In genomic region chr1:110004583-110004982, GRCh38 we compare ENCODE assay signal across 9 cellular contexts. TPM values are rescaled to one million over a fixed set of nuclear protein-coding genes. Genes with fewer than 3 reads are reported as not detected.
DNase-seq lines count a peak whose midpoint lies in the region; ATAC-seq, FAIRE-seq and TF ChIP-seq lines count a peak whose summit lies in the region.
"Had no signal": no experiment of that assay in that cellular context is flagged by ENCODE, and none has a peak within 500 bp of the region (broad histone marks: within the 10 kb centered on the region; RNA-seq: fewer than 3 reads in every experiment).

No MANE protein-coding gene starts in this region.

- no peaks in the 10 kb centered on the region for H3K27me3 Mint-ChIP-seq in activated CD8-positive, alpha-beta T cell treated with anti-CD3 and anti-CD28 coated beads for 36 hours
- no peaks in the 10 kb centered on the region for H3K27me3 Mint-ChIP-seq in activated CD8-positive, alpha-beta T cell treated with anti-CD3 and anti-CD28 coated beads, Interleukin-2, amount 10 ng/mL, durations not matched to agents 7 days and 5 days (ENCODE audit: low read depth)

- peak overlapping the region; percentile 61 for H3K27ac Mint-ChIP-seq in activated CD8-positive, alpha-beta T cell treated with anti-CD3 and anti-CD28 coated beads for 36 hours
- H3K27ac Mint-ChIP-seq in activated CD8-positive, alpha-beta T cell treated with anti-CD3 and anti-CD28 coated beads, Interleukin-2, amount 10 ng/mL, durations not matched to agents 7 days and 5 days, result no peak overlapping the region

- TF ChIP-seq POLR2A in suprapubic skin (IDR thresholded peaks at IDR 0.05), result no peak

- H3K4me3 Mint-ChIP-seq in activated CD8-positive, alpha-beta T cell treated with anti-CD3 and anti-CD28 coated beads for 36 hours, result no peak overlapping the region
- no peak overlapping the region for H3K4me3 Mint-ChIP-seq in activated CD8-positive, alpha-beta T cell treated with anti-CD3 and anti-CD28 coated beads, Interleukin-2, amount 10 ng/mL, durations not matched to agents 7 days and 5 days

- H3K36me3 Mint-ChIP-seq in activated CD8-positive, alpha-beta T cell treated with anti-CD3 and anti-CD28 coated beads for 36 hours (ENCODE audit: low read depth), result peaks cover 13% of the 10 kb centered on the region
- H3K36me3 Mint-ChIP-seq in activated CD8-positive, alpha-beta T cell treated with anti-CD3 and anti-CD28 coated beads, Interleukin-2, amount 10 ng/mL, durations not matched to agents 7 days and 5 days (ENCODE audit: low read depth), result peaks cover 17% of the 10 kb centered on the region

- no peak for TF ChIP-seq CTCF in activated CD8-positive, alpha-beta T cell treated with anti-CD3 and anti-CD28 coated beads for 36 hours (IDR thresholded peaks at IDR 0.05)
- TF ChIP-seq CTCF in keratinocyte (optimal IDR thresholded peaks at IDR 0.05 in 1 of 3, IDR thresholded peaks at IDR 0.05 in 1 of 3, conservative IDR thresholded peaks at IDR 0.05 in 1 of 3; ENCODE audit: extremely low read depth in 1 of 3, insufficient read depth in 2 of 3, low read length in 3 of 3) (no peak), suprapubic skin (IDR thresholded peaks at IDR 0.05) (no peak)

- dilution Hi-C loops in keratinocyte (cut with MboI; ENCODE audit: extremely low pct_ligation_motif_present, low sequenced_read_pairs), result no loop called here

- peak overlapping the region; percentile 62 for H3K9ac ChIP-seq in adipocyte (ENCODE audit: low read length)
- H3K9ac ChIP-seq in keratinocyte (ENCODE audit: control insufficient read depth, extremely low read depth, insufficient read depth, low read length), result peak overlapping the region; percentile 59

- peaks cover 26% of the 10 kb centered on the region for H3K4me1 Mint-ChIP-seq in activated CD8-positive, alpha-beta T cell treated with anti-CD3 and anti-CD28 coated beads for 36 hours (ENCODE audit: low read depth)
- peaks cover 17% of the 10 kb centered on the region for H3K4me1 Mint-ChIP-seq in activated CD8-positive, alpha-beta T cell treated with anti-CD3 and anti-CD28 coated beads, Interleukin-2, amount 10 ng/mL, durations not matched to agents 7 days and 5 days (ENCODE audit: low read depth)

- no peak for DNase-seq in activated CD8-positive, alpha-beta T cell treated with anti-CD3 and anti-CD28 coated beads for 36 hours
- DNase-seq in activated CD8-positive, alpha-beta T cell treated with anti-CD3 and anti-CD28 coated beads, Interleukin-2, amount 10 ng/mL, durations not matched to agents 7 days and 5 days, result no peak
- DNase-seq in adipocyte (ENCODE audit: low read depth) (no peak), keratinocyte (ENCODE audit: low read depth, low spot score) (no peak), suprapubic skin (ENCODE audit: low spot score in 2 of 2) (no peak), SW480 (ENCODE audit: low spot score) (no peak), NOMO-1 treated with dmso at 0.1 percent for 144 hours (lab: John Stamatoyannopoulos, UW; ENCODE audit: unreplicated experiment) (no peak), NCI-H1930 (lab: John Stamatoyannopoulos, UW) (no peak)
- DNase-seq: NCI-H2227 treated with DMSO at 0.1 percent for 48 hours had no signal

- WGBS in suprapubic skin, result 30% methylated on average over 1 of the region's 1 CpG

- H3K4me1 ChIP-seq in adipocyte (ENCODE audit: control insufficient read depth, insufficient read depth, low read length), result peaks cover 45% of the 10 kb centered on the region
- peaks cover 24% of the 10 kb centered on the region for H3K4me1 ChIP-seq in keratinocyte (ENCODE audit: control insufficient read depth, extremely low read depth, insufficient read depth, low read length)
- peaks cover 39% of the 10 kb centered on the region for H3K4me1 ChIP-seq in suprapubic skin

- H3K27me3 ChIP-seq in adipocyte (replicated peaks; ENCODE audit: control insufficient read depth, insufficient read depth, low read length) (no peaks in the 10 kb centered on the region), keratinocyte (ENCODE audit: control insufficient read depth, extremely low read depth, insufficient read depth, low read length) (no peaks in the 10 kb centered on the region), suprapubic skin (no peaks in the 10 kb centered on the region)

- POLR2A ChIA-PET in activated CD8-positive, alpha-beta T cell treated with anti-CD3 and anti-CD28 coated beads for 36 hours (lab: Charles Lee), result interaction anchor here (0.6 kb wide), 1 partner anchor 24 kb away, joined by 4 read pairs; no protein-coding TSS in a partner anchor
- POLR2A ChIA-PET in activated CD8-positive, alpha-beta T cell treated with anti-CD3 and anti-CD28 coated beads, Interleukin-2, amount 10 ng/mL, durations not matched to agents 7 days and 5 days (lab: Charles Lee), result no interaction called here

- CTCF ChIA-PET in activated CD8-positive, alpha-beta T cell treated with anti-CD3 and anti-CD28 coated beads for 36 hours (lab: Charles Lee), result interaction anchor here (1.2 to 5.0 kb wide), 3 partner anchors 20 to 230 kb away, joined by 3 to 34 read pairs (median 26); partner anchors contain the start of gene AHCYL1
- CTCF ChIA-PET in activated CD8-positive, alpha-beta T cell treated with anti-CD3 and anti-CD28 coated beads, Interleukin-2, amount 10 ng/mL, durations not matched to agents 7 days and 5 days (lab: Charles Lee), result interaction anchor here (1.2 to 9.6 kb wide), 3 partner anchors 19 to 213 kb away, joined by 3 to 121 read pairs (median 6); partner anchors contain the start of genes AHCYL1 and STRIP1

- H3K27ac ChIP-seq in keratinocyte (ENCODE audit: control insufficient read depth, insufficient read depth, low read length) (peak overlapping the region; percentile 79), suprapubic skin (peak overlapping the region; percentile 78)

- H3K79me2 ChIP-seq in keratinocyte (ENCODE audit: control insufficient read depth, insufficient read depth, low read length), result peaks cover 32% of the 10 kb centered on the region

- H2AFZ ChIP-seq in keratinocyte (ENCODE audit: control insufficient read depth, low read length), result no peak overlapping the region

- no peaks in the 10 kb centered on the region for H4K20me1 ChIP-seq in keratinocyte (ENCODE audit: control insufficient read depth, extremely low read depth, insufficient read depth, low read length)

- H3K4me2 ChIP-seq in keratinocyte (ENCODE audit: control insufficient read depth, extremely low read depth, insufficient read depth, low read depth, low read length), result peak overlapping the region; percentile 78

- FAIRE-seq in keratinocyte (lab: Jason Lieb, UNC), result no peak

- H3K36me3 ChIP-seq in adipocyte (ENCODE audit: control insufficient read depth, insufficient read depth, low read length, severe bottlenecking) (peaks cover 9% of the 10 kb centered on the region), keratinocyte (ENCODE audit: control insufficient read depth in 2 of 2, extremely low read depth in 1 of 2, insufficient read depth in 2 of 2, low read length in 2 of 2) (peaks cover 5 to 13% of the 10 kb centered on the region in 2 experiments), suprapubic skin (peaks cover 8% of the 10 kb centered on the region)

- H3K4me3 ChIP-seq in adipocyte (ENCODE audit: low read length) (peak overlapping the region; percentile 51), keratinocyte (ENCODE audit: control insufficient read depth in 2 of 3, extremely low read depth in 1 of 3, insufficient read depth in 2 of 3, low read depth in 1 of 3, low read length in 3 of 3) (peak overlapping the region; percentile 3 to 61 (median 22)), suprapubic skin (no peak overlapping the region)

- H3K9me3 ChIP-seq in adipocyte (ENCODE audit: control insufficient read depth, low read length), result no peaks in the 10 kb centered on the region
- H3K9me3 ChIP-seq in keratinocyte (ENCODE audit: control insufficient read depth, low read depth, low read length), result no peaks in the 10 kb centered on the region
- no peaks in the 10 kb centered on the region for H3K9me3 ChIP-seq in suprapubic skin

- no peaks in the 10 kb centered on the region for H3K9me1 ChIP-seq in keratinocyte (ENCODE audit: control insufficient read depth, extremely low read depth, insufficient read depth, low read length)

- no peak for ATAC-seq in activated CD8-positive, alpha-beta T cell treated with anti-CD3 and anti-CD28 coated beads for 36 hours
- no peak for ATAC-seq in activated CD8-positive, alpha-beta T cell treated with anti-CD3 and anti-CD28 coated beads, Interleukin-2, amount 10 ng/mL, durations not matched to agents 7 days and 5 days

- no peak for TF ChIP-seq EP300 in suprapubic skin (IDR thresholded peaks at IDR 0.05)

- no peaks in the 10 kb centered on the region for H3K9me3 Mint-ChIP-seq in activated CD8-positive, alpha-beta T cell treated with anti-CD3 and anti-CD28 coated beads for 36 hours
- no peaks in the 10 kb centered on the region for H3K9me3 Mint-ChIP-seq in activated CD8-positive, alpha-beta T cell treated with anti-CD3 and anti-CD28 coated beads, Interleukin-2, amount 10 ng/mL, durations not matched to agents 7 days and 5 days (ENCODE audit: insufficient read depth)

- intact Hi-C loops in activated CD8-positive, alpha-beta T cell treated with anti-CD3 and anti-CD28 coated beads for 36 hours (cut with micrococcal nuclease), result no loop called here

RNA-seq across cellular contexts. Expression of gene AHCYL1, which starts 20.0 kb away (rescaled TPM):
- total RNA-seq in activated CD8-positive, alpha-beta T cell treated with anti-CD3 and anti-CD28 coated beads for 36 hours, result 10 to 100 TPM; 77.8 to 79.1 TPM
- total RNA-seq in activated CD8-positive, alpha-beta T cell treated with anti-CD3 and anti-CD28 coated beads, Interleukin-2, amount 10 ng/mL, durations not matched to agents 7 days and 5 days, result 10 to 100 TPM; 55.0 to 64.5 TPM
- 50.2 to 64.8 TPM (median 61.6 TPM) in 3 replicates for polyA plus RNA-seq in keratinocyte
- 66.6 TPM for polyA plus RNA-seq in keratinocyte (2011; ENCODE audit: low read depth)
- 47.6 and 70.8 TPM in 2 replicates for polyA plus RNA-seq in keratinocyte (2011; cell fraction: cytosol; rRNA removed)
- polyA plus RNA-seq in keratinocyte (2011; cell fraction: nucleus; rRNA removed), result 63.8 and 71.8 TPM in 2 replicates
- polyA plus RNA-seq in keratinocyte (2012; ENCODE audit: low replicate concordance), result 57.3 and 60.0 TPM in 2 replicates
- polyA minus RNA-seq in keratinocyte, result 44.2 to 62.5 TPM (median 56.9 TPM) in 3 replicates
- polyA minus RNA-seq in keratinocyte (2011; cell fraction: cytosol; rRNA and poly(A)+ RNA removed), result 28.8 TPM
- polyA minus RNA-seq in keratinocyte (2011; cell fraction: nucleus; rRNA and poly(A)+ RNA removed), result 24.9 and 46.2 TPM in 2 replicates
- 10 to 100 TPM; 37.7 to 50.4 (median 48.6) TPM for total RNA-seq in suprapubic skin

RNA-seq across cellular contexts. Expression of gene STRIP1, which starts 29.8 kb away (rescaled TPM):
- 10 to 100 TPM; 24.6 to 24.8 TPM for total RNA-seq in activated CD8-positive, alpha-beta T cell treated with anti-CD3 and anti-CD28 coated beads for 36 hours
- total RNA-seq in activated CD8-positive, alpha-beta T cell treated with anti-CD3 and anti-CD28 coated beads, Interleukin-2, amount 10 ng/mL, durations not matched to agents 7 days and 5 days, result 10 to 100 TPM; 33.2 to 35.9 TPM
- 24.6 to 31.8 TPM (median 28.9 TPM) in 3 replicates for polyA plus RNA-seq in keratinocyte
- polyA plus RNA-seq in keratinocyte (2011; ENCODE audit: low read depth), result 44.3 TPM
- 21.7 and 22.0 TPM in 2 replicates for polyA plus RNA-seq in keratinocyte (2011; cell fraction: cytosol; rRNA removed)
- polyA plus RNA-seq in keratinocyte (2011; cell fraction: nucleus; rRNA removed), result 69.0 and 72.7 TPM in 2 replicates
- polyA plus RNA-seq in keratinocyte (2012; ENCODE audit: low replicate concordance), result 20.3 and 21.5 TPM in 2 replicates
- polyA minus RNA-seq in keratinocyte, result 35.9 to 39.9 TPM (median 38.2 TPM) in 3 replicates
- 17.8 TPM for polyA minus RNA-seq in keratinocyte (2011; cell fraction: cytosol; rRNA and poly(A)+ RNA removed)
- polyA minus RNA-seq in keratinocyte (2011; cell fraction: nucleus; rRNA and poly(A)+ RNA removed), result 39.6 and 53.4 TPM in 2 replicates
- total RNA-seq in suprapubic skin, result 10 to 100 TPM; 43.0 to 71.0 (median 57.6) TPM
